In genomic region chr15:50854594-50855490, GRCh38 we compare ENCODE assay signal across 1 cellular context.
A peak's percentile ranks its signal among the peaks of the same experiment; 100 is the strongest.
TF ChIP-seq lines count a peak whose summit lies in the region.

No MANE protein-coding gene starts in this region.

TF ChIP-seq in HepG2, 621 proteins besides CTCF, POLR2A, EP300 and RAD21:
- TF ChIP-seq ZNF33B (CRISPR knock-in tag; IDR thresholded peaks at IDR 0.05), result no peak
- peak; percentile 81; the same call in 1 of the 2 replicates for TF ChIP-seq CEBPB (IDR thresholded peaks at IDR 0.05; ENCODE audit: borderline replicate concordance, low read depth, low read length)
- TF ChIP-seq SOX6 (IDR thresholded peaks at IDR 0.05), result no peak
- TF ChIP-seq SOX6 (CRISPR knock-in tag; IDR thresholded peaks at IDR 0.05), result no peak
